Comparison of ENCODE assay signal across 27 cellular contexts in genomic region chr12:89831696-89832095, GRCh38.
"Had no signal": no experiment of that assay in that cellular context is flagged by ENCODE, and none has a peak within 500 bp of the region (broad histone marks: within the 10 kb centered on the region; RNA-seq: fewer than 3 reads in every experiment).

No MANE protein-coding gene starts in this region.

- H3K9ac ChIP-seq: neural progenitor cell, parathyroid adenoma had no signal

- DNase-seq: dorsolateral prefrontal cortex; effector CD4-positive, alpha-beta T cell; foreskin keratinocyte; heart left ventricle; kidney; left colon; left ventricle myocardium superior; naive B cell; stimulated activated CD4-positive, alpha-beta T cell treated with anti-CD3 and anti-CD28 coated beads, Interleukin-12 subunit alpha, Interleukin-12 subunit beta, amount 100 ng/mL, for 4 hours; stimulated activated CD4-positive, alpha-beta T cell treated with anti-CD3 and anti-CD28 coated beads, Interleukin-1b, Interleukin-23, amount 100 ng/mL, for 48 hours; stimulated activated CD4-positive, alpha-beta T cell treated with anti-CD3 and anti-CD28 coated beads, Interleukin-4, amount 100 ng/mL, for 24 hours; stimulated activated naive CD4-positive, alpha-beta T cell treated with Interleukin-2 at 50 U/mL for 16 hours; stomach; thyroid gland; trophoblast cell had no signal

- H3K4me1 ChIP-seq: esophagus muscularis mucosa, gastroesophageal sphincter, heart left ventricle, parathyroid adenoma, right atrium auricular region, stomach, vagina had no signal

- H3K4me3 ChIP-seq: dorsolateral prefrontal cortex, esophagus muscularis mucosa, gastroesophageal sphincter, heart left ventricle, hepatocyte, lung, neural progenitor cell, right atrium auricular region, smooth muscle cell, stomach, thyroid gland, vagina had no signal

- H3K27me3 ChIP-seq: dorsolateral prefrontal cortex, esophagus muscularis mucosa, foreskin keratinocyte, gastroesophageal sphincter, hepatocyte, neural progenitor cell, right atrium auricular region, stomach, thyroid gland, vagina had no signal

- H3K36me3 ChIP-seq: esophagus muscularis mucosa, gastroesophageal sphincter, heart left ventricle, neural progenitor cell, right atrium auricular region, stomach, thyroid gland, vagina had no signal

- ATAC-seq: foreskin keratinocyte; gastroesophageal sphincter; heart left ventricle; left colon; left ventricle myocardium superior; natural killer cell treated with Interleukin-12 subunit alpha and Interleukin-12 subunit beta and Interleukin-15 and Interleukin-18, amount 100 ng/mL, for 72 hours; sciatic nerve; stimulated activated effector memory CD8-positive, alpha-beta T cell treated with anti-CD3 and anti-CD28 coated beads, Interleukin-12 subunit alpha, Interleukin-12 subunit beta, amount 100 ng/mL, for 72 hours had no signal

- H3K9me3 ChIP-seq: esophagus muscularis mucosa, gastroesophageal sphincter, heart left ventricle, right atrium auricular region, stomach, thyroid gland, vagina had no signal
